Comparison of ENCODE assay signal across 18 cellular contexts in the genomic region with DNA sequence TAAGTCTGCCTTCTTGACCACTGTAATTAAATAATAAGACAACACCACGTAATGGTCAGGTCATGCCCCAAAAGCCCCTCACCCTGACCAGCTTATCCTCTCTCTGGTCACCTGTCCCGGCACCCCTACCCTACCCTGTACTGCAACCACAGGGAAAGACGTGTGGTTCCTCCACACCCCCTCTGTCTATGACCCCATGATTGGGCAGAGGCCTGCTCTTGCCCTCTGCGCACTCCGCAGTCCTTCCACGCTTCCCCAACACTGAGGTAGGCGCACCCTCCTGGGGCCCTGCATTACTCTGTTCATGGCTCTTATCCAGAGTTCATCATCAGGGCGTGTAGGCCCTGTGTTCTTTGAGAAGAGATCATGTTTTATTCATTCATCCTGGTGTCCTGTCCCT. TPM values are rescaled to one million over a fixed set of nuclear protein-coding genes. Genes with fewer than 3 reads are reported as not detected.
A peak's percentile ranks its signal among the peaks of the same experiment; 100 is the strongest.
DNase-seq lines count a peak whose midpoint lies in the region; ATAC-seq and TF ChIP-seq lines count a peak whose summit lies in the region.
"Had no signal": no experiment of that assay in that cellular context is flagged by ENCODE, and none has a peak within 500 bp of the region (broad histone marks: within the 10 kb centered on the region; RNA-seq: fewer than 3 reads in every experiment).

No MANE protein-coding gene starts in this region.

- H3K36me3 ChIP-seq in RWPE2 (ENCODE audit: low read depth) (no peaks in the 10 kb centered on the region), neural progenitor cell (no peaks in the 10 kb centered on the region), subcutaneous abdominal adipose tissue (ENCODE audit: control insufficient read depth in 5 of 5, insufficient read depth in 5 of 5, low read length in 5 of 5) (peaks cover 0 to 37% (median 8%) of the 10 kb centered on the region in 5 donors), thyroid gland (no peaks in the 10 kb centered on the region)

- no peaks in the 10 kb centered on the region for H3K79me2 ChIP-seq in neural progenitor cell (ENCODE audit: low read depth)

- peaks cover 9% of the 10 kb centered on the region for H3K27me3 Mint-ChIP-seq in neural progenitor cell (ENCODE audit: insufficient read depth, low read depth)

- H3K36me3 Mint-ChIP-seq in neural progenitor cell = no peaks in the 10 kb centered on the region
- H3K36me3 Mint-ChIP-seq: activated CD4-positive, alpha-beta memory T cell treated with anti-CD3 and anti-CD28 coated beads for 36 hours; CD8-positive, alpha-beta memory T cell had no signal

- H3K9me3 ChIP-seq in RWPE2 (ENCODE audit: severe bottlenecking) = no peaks in the 10 kb centered on the region
- H3K9me3 ChIP-seq in neural progenitor cell (ENCODE audit: low read depth) = no peaks in the 10 kb centered on the region
- H3K9me3 ChIP-seq in subcutaneous abdominal adipose tissue (ENCODE audit: control insufficient read depth in 5 of 5, low read length in 5 of 5) = no peaks in the 10 kb centered on the region
- no peaks in the 10 kb centered on the region for H3K9me3 ChIP-seq in thyroid gland
- H3K9me3 ChIP-seq: SJSA1 had no signal

- TF ChIP-seq POLR2A in thyroid gland (IDR thresholded peaks at IDR 0.05) = no peak

- intact Hi-C loops in dorsolateral prefrontal cortex (cut with DNase I) (loop anchor here in 1 of 2 donors (5.0 to 10.0 kb wide), 2 partner anchors 34 to 126 kb away; partner anchors contain the start of genes KBTBD12 and MGLL), thyroid gland (cut with DNase I) (no loop called here)

- no peak for ATAC-seq in RWPE2 (ENCODE audit: low read depth)
- ATAC-seq: HepG2; stimulated activated naive CD8-positive, alpha-beta T cell treated with anti-CD3 and anti-CD28 coated beads, Interleukin-15, amount 100 ng/mL, for 72 hours had no signal

- peaks cover 40% of the 10 kb centered on the region for H3K4me1 Mint-ChIP-seq in neural progenitor cell

- peak overlapping the region; percentile 7 for H3K4me3 Mint-ChIP-seq in neural progenitor cell
- H3K4me3 Mint-ChIP-seq: activated CD4-positive, alpha-beta memory T cell treated with anti-CD3 and anti-CD28 coated beads for 36 hours; CD8-positive, alpha-beta memory T cell; stimulated activated naive CD8-positive, alpha-beta T cell treated with anti-CD3 and anti-CD28 coated beads, Interleukin-15, amount 100 ng/mL, for 72 hours had no signal

- H3K27ac Mint-ChIP-seq in neural progenitor cell = peak overlapping the region; percentile 30
- H3K27ac Mint-ChIP-seq: activated CD4-positive, alpha-beta memory T cell treated with anti-CD3 and anti-CD28 coated beads for 36 hours; CD8-positive, alpha-beta memory T cell had no signal

- DNase-seq in RWPE2 (ENCODE audit: low spot score) (peak; percentile 31), dorsolateral prefrontal cortex (no peak), neural progenitor cell (ENCODE audit: low spot score) (no peak), thyroid gland (no peak), HPDE6-E6E7 (ENCODE audit: extremely low spot score) (no peak), DMS153 (lab: John Stamatoyannopoulos, UW) (no peak)
- DNase-seq: activated CD4-positive, alpha-beta memory T cell treated with anti-CD3 and anti-CD28 coated beads for 36 hours; activated naive CD4-positive, alpha-beta T cell treated with Interleukin-2 at 50 U/mL for 16 hours; CD8-positive, alpha-beta memory T cell; DMS79; kidney glomerular epithelial cell; NCI-H1436 treated with DMSO at 0.1 percent for 48 hours; NCI-H69; stimulated activated naive CD8-positive, alpha-beta T cell treated with anti-CD3 and anti-CD28 coated beads, Interleukin-15, amount 100 ng/mL, for 72 hours; T-helper 2 cell had no signal

- 92 to 94% methylated on average over 8 of the region's 8 CpGs for WGBS in thyroid gland, 2 donors

- H3K27ac ChIP-seq in RWPE2 (ENCODE audit: poor library complexity, severe bottlenecking) (no peak overlapping the region), dorsolateral prefrontal cortex (peak overlapping the region in 55 of 59 donors; percentile 3 to 96 (median 87)), neural progenitor cell (no peak overlapping the region), subcutaneous abdominal adipose tissue (ENCODE audit: low read depth, low read length) (peak overlapping the region; percentile 81), thyroid gland (no peak overlapping the region)
- H3K27ac ChIP-seq: SJSA1 had no signal

- H3K4me1 ChIP-seq in RWPE2 (ENCODE audit: insufficient read depth, poor library complexity, severe bottlenecking) = peaks cover 29% of the 10 kb centered on the region
- H3K4me1 ChIP-seq in neural progenitor cell = peaks cover 10% of the 10 kb centered on the region
- peaks cover 48 to 100% (median 90%) of the 10 kb centered on the region in 5 donors for H3K4me1 ChIP-seq in subcutaneous abdominal adipose tissue (ENCODE audit: control insufficient read depth in 5 of 5, insufficient read depth in 5 of 5, low read length in 5 of 5)
- peaks cover 0 to 24% of the 10 kb centered on the region in 2 donors for H3K4me1 ChIP-seq in thyroid gland

- no peak overlapping the region for H3K4me2 ChIP-seq in neural progenitor cell

- TF ChIP-seq CTCF in RWPE2 (IDR thresholded peaks at IDR 0.05; ENCODE audit: poor library complexity, severe bottlenecking) (no peak), dorsolateral prefrontal cortex (IDR thresholded peaks at IDR 0.05 in 54 of 56, conservative IDR thresholded peaks at IDR 0.05 in 2 of 56; ENCODE audit: low read depth in 1 of 56, partially characterized antibody in 56 of 56) (no peak), neural progenitor cell (IDR thresholded peaks at IDR 0.05) (no peak), thyroid gland (IDR thresholded peaks at IDR 0.05) (no peak)

- no peaks in the 10 kb centered on the region for H3K27me3 ChIP-seq in RWPE2 (ENCODE audit: insufficient read depth, poor library complexity, severe bottlenecking)
- H3K27me3 ChIP-seq in dorsolateral prefrontal cortex = no peaks in the 10 kb centered on the region
- no peaks in the 10 kb centered on the region for H3K27me3 ChIP-seq in neural progenitor cell
- no peaks in the 10 kb centered on the region for H3K27me3 ChIP-seq in subcutaneous abdominal adipose tissue (ENCODE audit: control insufficient read depth in 5 of 5, insufficient read depth in 4 of 5, low read length in 5 of 5)
- no peaks in the 10 kb centered on the region for H3K27me3 ChIP-seq in thyroid gland
- H3K27me3 ChIP-seq: SJSA1 had no signal

- H3K9ac ChIP-seq in neural progenitor cell (no peak overlapping the region), subcutaneous abdominal adipose tissue (ENCODE audit: low read length in 5 of 5) (peak overlapping the region in 2 of 5 donors; percentile 6 to 11)

- no peaks in the 10 kb centered on the region for H3K9me3 Mint-ChIP-seq in neural progenitor cell
- H3K9me3 Mint-ChIP-seq: activated CD4-positive, alpha-beta memory T cell treated with anti-CD3 and anti-CD28 coated beads for 36 hours; CD8-positive, alpha-beta memory T cell; stimulated activated naive CD8-positive, alpha-beta T cell treated with anti-CD3 and anti-CD28 coated beads, Interleukin-15, amount 100 ng/mL, for 72 hours had no signal

- no peak overlapping the region for H3K4me3 ChIP-seq in RWPE2 (ENCODE audit: severe bottlenecking)
- H3K4me3 ChIP-seq in dorsolateral prefrontal cortex = no peak overlapping the region
- H3K4me3 ChIP-seq in neural progenitor cell = no peak overlapping the region
- no peak overlapping the region for H3K4me3 ChIP-seq in subcutaneous abdominal adipose tissue (ENCODE audit: low read depth in 1 of 5, low read length in 5 of 5)
- no peak overlapping the region for H3K4me3 ChIP-seq in thyroid gland (replicated peaks in 1 of 3)
- H3K4me3 ChIP-seq: SJSA1 had no signal

- no peaks in the 10 kb centered on the region for H3F3A ChIP-seq in neural progenitor cell (ENCODE audit: low read depth)

- no peak overlapping the region for H2AFZ ChIP-seq in neural progenitor cell (replicated peaks)

- no peaks in the 10 kb centered on the region for H4K20me1 ChIP-seq in neural progenitor cell (ENCODE audit: low read depth)

RNA-seq across cellular contexts. Expression of gene MGLL, which starts 33.9 kb away (rescaled TPM):
- total RNA-seq in dorsolateral prefrontal cortex = 100 to 1,000 TPM in 117 of 120 experiments, 10 to 100 TPM in 3; 73.9 to 334 (median 144) TPM
- total RNA-seq in neural progenitor cell (ENCODE audit: low replicate concordance) = 0.12 and 0.15 TPM in 2 replicates
- 10 to 100 TPM; 12.4 to 24.7 (median 18.4) TPM for total RNA-seq in thyroid gland
- total RNA-seq: HepG2 had no signal

Comparison
In these comparisons a context has a peak if more than half of its experiments do, and no peak if none do; other contexts are left out.
1. H3K27ac ChIP-seq: peak in dorsolateral prefrontal cortex (55 of 59) and subcutaneous abdominal adipose tissue (single experiment); none in RWPE2 (single experiment), neural progenitor cell (single experiment) and thyroid gland (0 of 3).
2. RNA of gene MGLL, which starts 33.9 kb away (total RNA-seq): 73.9 to 334 TPM in dorsolateral prefrontal cortex and 12.4 to 24.7 TPM in thyroid gland; 0.12 to 0.15 TPM in neural progenitor cell; every median in the first group is over 10 times any median in the second.